Comparison of ENCODE assay signal across 18 cellular contexts in genomic region chr6:116975600-116975999, GRCh38.
DNase-seq lines count a peak whose midpoint lies in the region; ATAC-seq, FAIRE-seq and TF ChIP-seq lines count a peak whose summit lies in the region.
"Had no signal": no experiment of that assay in that cellular context is flagged by ENCODE, and none has a peak within 500 bp of the region (broad histone marks: within the 10 kb centered on the region; RNA-seq: fewer than 3 reads in every experiment).

No MANE protein-coding gene starts in this region.

- no peak overlapping the region for H3K27ac Mint-ChIP-seq in progenitor cell of endocrine pancreas

- H3K27me3 ChIP-seq in WERI-Rb-1 (ENCODE audit: insufficient read depth, low read depth, severe bottlenecking) = no peaks in the 10 kb centered on the region

- H3K9me3 Mint-ChIP-seq in progenitor cell of endocrine pancreas (ENCODE audit: low read depth) = no peaks in the 10 kb centered on the region

- H3K36me3 Mint-ChIP-seq in progenitor cell of endocrine pancreas (ENCODE audit: insufficient read depth) = no peaks in the 10 kb centered on the region

- intact Hi-C loops in left colon (cut with DNase I, micrococcal nuclease) (loop anchor here in 1 of 2 donors (10.0 kb wide), 1 partner anchor 339 kb away; no protein-coding TSS in a partner anchor), left ventricle myocardium superior (cut with micrococcal nuclease) (loop anchor here (10.0 kb wide), 1 partner anchor 219 kb away; no protein-coding TSS in a partner anchor)

- no peak for FAIRE-seq in D721Med (lab: Jason Lieb, UNC)
- FAIRE-seq: GM19239 had no signal

- no peaks in the 10 kb centered on the region for H3K9me3 ChIP-seq in WERI-Rb-1 (ENCODE audit: severe bottlenecking)
- H3K9me3 ChIP-seq: esophagus squamous epithelium had no signal

- no peaks in the 10 kb centered on the region for H3K4me1 Mint-ChIP-seq in progenitor cell of endocrine pancreas (ENCODE audit: low read depth)

- TF ChIP-seq CTCF in progenitor cell of endocrine pancreas (IDR thresholded peaks at IDR 0.05; ENCODE audit: unreplicated experiment) (no peak), D721Med (IDR thresholded peaks at IDR 0.05; ENCODE audit: insufficient read depth, missing control alignments) (no peak), WERI-Rb-1 (IDR thresholded peaks at IDR 0.05; ENCODE audit: low read depth, low read length) (no peak)

- DNase-seq in EL (peak; percentile 36), HS-5 (ENCODE audit: low read depth) (peak; percentile 30), RPMI7951 (ENCODE audit: low read depth) (peak; percentile 16), left colon (no peak), progenitor cell of endocrine pancreas (ENCODE audit: low spot score, unreplicated experiment) (no peak), D721Med (ENCODE audit: insufficient read length, low spot score) (no peak), WERI-Rb-1 (no peak), left ventricle myocardium superior (no peak)
- DNase-seq: activated naive CD4-positive, alpha-beta T cell treated with Interleukin-2 at 50 U/mL for 16 hours; esophagus squamous epithelium; GF-D8; hypothalamus; KG1; left cardiac atrium; NCI-H524; stimulated activated CD4-positive, alpha-beta T cell treated with anti-CD3 and anti-CD28 coated beads, Interleukin-15, amount 100 ng/mL, for 24 hours had no signal

- H3K27ac ChIP-seq in WERI-Rb-1 = no peak overlapping the region
- H3K27ac ChIP-seq: esophagus squamous epithelium had no signal

- ATAC-seq in left colon (peak; percentile 46), left ventricle myocardium superior (no peak)
- ATAC-seq: activated CD4-positive, CD25-positive, alpha-beta regulatory T cell treated with anti-CD3 and anti-CD28 coated beads, Interleukin-2, amount 50 U/mL, for 24 hours; left cardiac atrium had no signal

- H3K36me3 ChIP-seq in WERI-Rb-1 = no peaks in the 10 kb centered on the region
- H3K36me3 ChIP-seq: esophagus squamous epithelium had no signal

- no peak overlapping the region for H3K4me3 ChIP-seq in WERI-Rb-1 (ENCODE audit: low read depth, low read length)
- H3K4me3 ChIP-seq: esophagus squamous epithelium had no signal

- H3K27me3 Mint-ChIP-seq in progenitor cell of endocrine pancreas = no peaks in the 10 kb centered on the region

- no peak overlapping the region for H3K4me3 Mint-ChIP-seq in progenitor cell of endocrine pancreas (ENCODE audit: low read depth)

Comparison
In these comparisons a context has a peak if more than half of its experiments do, and no peak if none do; other contexts are left out.
1. DNase-seq: peak in EL (single experiment), HS-5 (single experiment) and RPMI7951 (single experiment); none in left colon (0 of 2), progenitor cell of endocrine pancreas (single experiment), D721Med (single experiment), WERI-Rb-1 (single experiment) and left ventricle myocardium superior (single experiment).